ENCODE assay signal across 12 cellular contexts in the genomic region with DNA sequence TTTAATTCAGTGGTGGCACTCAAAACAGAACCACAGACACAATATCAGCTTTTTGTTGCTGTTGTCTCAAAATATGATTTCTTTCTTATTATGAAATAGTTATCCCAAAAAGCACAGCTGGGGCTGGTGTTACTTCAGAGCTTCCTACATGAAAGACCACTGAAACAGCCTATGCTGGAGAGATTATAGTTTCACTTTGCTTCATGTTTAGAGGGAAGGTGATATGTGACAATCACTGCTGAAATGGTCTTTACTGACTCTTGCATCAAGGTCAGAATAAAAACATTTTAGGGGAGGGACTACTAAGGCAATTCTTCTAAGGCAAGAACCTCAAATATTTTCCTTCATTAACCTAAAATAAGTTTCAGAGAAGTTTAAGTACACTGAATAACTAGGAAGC.
A peak's percentile ranks its signal among the peaks of the same experiment; 100 is the strongest.
DNase-seq lines count a peak whose midpoint lies in the region; ATAC-seq lines count a peak whose summit lies in the region.
"Had no signal": no experiment of that assay in that cellular context is flagged by ENCODE, and none has a peak within 500 bp of the region (broad histone marks: within the 10 kb centered on the region; RNA-seq: fewer than 3 reads in every experiment).

No MANE protein-coding gene starts in this region.

- intact Hi-C loops in posterior vena cava (cut with DNase I) = no loop called here

- POLR2A ChIA-PET in activated CD4-positive, alpha-beta memory T cell treated with anti-CD3 and anti-CD28 coated beads, Interleukin-2, amount 10 ng/mL, durations not matched to agents 7 days and 5 days (lab: Charles Lee) = interaction anchor here (1.4 to 6.3 kb wide), 3 partner anchors 10 to 21 kb away, joined by 5 to 59 read pairs (median 7); no protein-coding TSS in a partner anchor

- H3K9me3 Mint-ChIP-seq in activated T-cell treated with anti-CD3 and anti-CD28 coated beads, Interleukin-2, amount 50 U/mL, for 72 hours = no peaks in the 10 kb centered on the region
- H3K9me3 Mint-ChIP-seq in activated CD4-positive, alpha-beta memory T cell treated with anti-CD3 and anti-CD28 coated beads, Interleukin-2, amount 10 ng/mL, durations not matched to agents 7 days and 5 days = peaks cover 6% of the 10 kb centered on the region
- H3K9me3 Mint-ChIP-seq in stimulated activated naive CD8-positive, alpha-beta T cell treated with anti-CD3 and anti-CD28 coated beads, Interleukin-15, amount 100 ng/mL, for 72 hours = no peaks in the 10 kb centered on the region

- peaks cover 71% of the 10 kb centered on the region for H3K4me1 Mint-ChIP-seq in activated T-cell treated with anti-CD3 and anti-CD28 coated beads, Interleukin-2, amount 50 U/mL, for 72 hours (ENCODE audit: low read depth)
- H3K4me1 Mint-ChIP-seq in activated CD4-positive, alpha-beta memory T cell treated with anti-CD3 and anti-CD28 coated beads, Interleukin-2, amount 10 ng/mL, durations not matched to agents 7 days and 5 days = peaks cover 67% of the 10 kb centered on the region
- peaks cover 78% of the 10 kb centered on the region for H3K4me1 Mint-ChIP-seq in stimulated activated naive CD8-positive, alpha-beta T cell treated with anti-CD3 and anti-CD28 coated beads, Interleukin-15, amount 100 ng/mL, for 72 hours

- no peaks in the 10 kb centered on the region for H3K36me3 Mint-ChIP-seq in activated T-cell treated with anti-CD3 and anti-CD28 coated beads, Interleukin-2, amount 50 U/mL, for 72 hours (ENCODE audit: insufficient read depth in 2 of 2)
- H3K36me3 Mint-ChIP-seq in activated CD4-positive, alpha-beta memory T cell treated with anti-CD3 and anti-CD28 coated beads, Interleukin-2, amount 10 ng/mL, durations not matched to agents 7 days and 5 days (ENCODE audit: low read depth) = peaks cover 16% of the 10 kb centered on the region

- DNase-seq in activated T-cell treated with anti-CD3 and anti-CD28 coated beads, Interleukin-2, amount 50 U/mL, for 72 hours = no peak
- DNase-seq in activated T-cell treated with anti-CD3 and anti-CD28 coated beads, Interleukin-2, amount 50 U/mL, for 1 hour = no peak
- DNase-seq in activated CD4-positive, alpha-beta memory T cell treated with anti-CD3 and anti-CD28 coated beads, Interleukin-2, amount 10 ng/mL, durations not matched to agents 7 days and 5 days = no peak
- no peak for DNase-seq in stimulated activated naive CD8-positive, alpha-beta T cell treated with anti-CD3 and anti-CD28 coated beads, Interleukin-15, amount 100 ng/mL, for 72 hours
- DNase-seq in islet precursor cell (no peak), posterior vena cava (ENCODE audit: low spot score) (no peak), KG1 (lab: John Stamatoyannopoulos, UW) (no peak)
- DNase-seq: activated CD4-positive, alpha-beta T cell treated with anti-CD3 and anti-CD28 coated beads for 4 hours; GOT3; SIG-M5 had no signal

- CTCF ChIA-PET in activated CD4-positive, alpha-beta memory T cell treated with anti-CD3 and anti-CD28 coated beads, Interleukin-2, amount 10 ng/mL, durations not matched to agents 7 days and 5 days (lab: Charles Lee) = interaction anchor here (1.0 to 2.1 kb wide), 5 partner anchors 14 to 192 kb away, joined by 3 to 6 read pairs (median 5); no protein-coding TSS in a partner anchor

- ATAC-seq in activated T-cell treated with anti-CD3 and anti-CD28 coated beads, Interleukin-2, amount 50 U/mL, for 72 hours (replicated peaks in 1 of 2) = peak; percentile 46 to 53
- peak; percentile 68 for ATAC-seq in HG02885 (IDR thresholded peaks at IDR 0.05; ENCODE audit: poor library complexity, unreplicated experiment)
- ATAC-seq in stimulated activated naive CD8-positive, alpha-beta T cell treated with anti-CD3 and anti-CD28 coated beads, Interleukin-15, amount 100 ng/mL, for 72 hours = peak; percentile 73

- peak overlapping the region; percentile 47 for H3K27ac Mint-ChIP-seq in activated T-cell treated with anti-CD3 and anti-CD28 coated beads, Interleukin-2, amount 50 U/mL, for 72 hours
- peak overlapping the region; percentile 52 for H3K27ac Mint-ChIP-seq in activated CD4-positive, alpha-beta memory T cell treated with anti-CD3 and anti-CD28 coated beads, Interleukin-2, amount 10 ng/mL, durations not matched to agents 7 days and 5 days
- peak overlapping the region; percentile 55 to 71 for H3K27ac Mint-ChIP-seq in stimulated activated naive CD8-positive, alpha-beta T cell treated with anti-CD3 and anti-CD28 coated beads, Interleukin-15, amount 100 ng/mL, for 72 hours
- H3K27ac Mint-ChIP-seq: progenitor cell of endocrine pancreas had no signal

- H3K4me3 Mint-ChIP-seq in activated T-cell treated with anti-CD3 and anti-CD28 coated beads, Interleukin-2, amount 50 U/mL, for 72 hours = peak overlapping the region; percentile 31 to 80
- peak overlapping the region; percentile 47 for H3K4me3 Mint-ChIP-seq in activated CD4-positive, alpha-beta memory T cell treated with anti-CD3 and anti-CD28 coated beads, Interleukin-2, amount 10 ng/mL, durations not matched to agents 7 days and 5 days
- peak overlapping the region; percentile 44 to 57 for H3K4me3 Mint-ChIP-seq in stimulated activated naive CD8-positive, alpha-beta T cell treated with anti-CD3 and anti-CD28 coated beads, Interleukin-15, amount 100 ng/mL, for 72 hours

- H3K27me3 Mint-ChIP-seq in activated T-cell treated with anti-CD3 and anti-CD28 coated beads, Interleukin-2, amount 50 U/mL, for 72 hours (ENCODE audit: low read depth) = no peaks in the 10 kb centered on the region
- no peaks in the 10 kb centered on the region for H3K27me3 Mint-ChIP-seq in activated CD4-positive, alpha-beta memory T cell treated with anti-CD3 and anti-CD28 coated beads, Interleukin-2, amount 10 ng/mL, durations not matched to agents 7 days and 5 days
- no peaks in the 10 kb centered on the region for H3K27me3 Mint-ChIP-seq in stimulated activated naive CD8-positive, alpha-beta T cell treated with anti-CD3 and anti-CD28 coated beads, Interleukin-15, amount 100 ng/mL, for 72 hours
